Comparison of ENCODE assay signal across 1 cellular context in the genomic region with DNA sequence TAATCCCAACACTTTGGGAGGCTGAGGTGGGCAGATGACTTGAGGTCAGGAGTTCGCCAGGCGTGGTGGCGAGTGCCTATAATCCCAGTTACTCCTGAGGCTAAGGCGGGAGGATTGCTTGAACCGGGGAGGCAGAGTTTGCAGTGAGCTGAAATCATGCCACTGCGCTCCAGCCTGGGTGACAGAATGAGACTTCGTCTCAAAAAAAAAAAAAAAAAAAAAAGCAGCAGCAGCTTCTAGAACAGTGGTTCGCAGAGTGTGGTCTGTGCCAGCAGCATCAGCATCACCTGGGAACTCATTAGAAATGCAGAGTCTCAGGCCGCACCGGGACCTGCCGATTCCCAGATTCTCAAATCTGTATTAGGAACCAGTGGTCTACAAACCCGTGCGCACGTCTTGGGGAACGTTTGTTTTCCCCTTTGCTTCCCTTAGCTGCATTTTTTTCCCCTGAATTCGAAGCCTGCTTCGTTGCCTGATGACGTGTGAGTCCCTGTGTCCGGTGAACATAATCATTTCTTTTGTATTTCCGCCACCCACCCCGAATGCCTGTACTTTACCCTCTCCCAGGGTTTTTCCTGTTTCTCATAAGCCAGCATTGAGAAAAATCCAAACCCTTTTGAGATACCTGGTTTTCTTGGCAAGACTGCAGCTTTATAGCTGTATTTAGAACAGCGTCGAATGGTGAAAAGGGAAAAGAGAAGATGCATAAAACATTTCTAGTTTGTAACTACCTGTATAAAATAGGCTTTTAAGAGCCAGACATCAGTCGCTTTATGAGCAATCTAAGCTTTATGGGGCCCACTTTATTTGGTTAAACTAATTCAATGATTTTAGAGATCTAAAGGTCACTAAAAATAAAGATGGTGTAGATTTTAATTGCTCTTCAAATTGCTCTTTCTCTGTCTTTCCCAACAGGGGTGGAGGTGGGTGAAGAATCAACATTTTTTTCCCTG.
TF ChIP-seq lines count a peak whose summit lies in the region.

No MANE protein-coding gene starts in this region.

TF ChIP-seq in endothelial cell of umbilical vein, 7 proteins besides CTCF, POLR2A, EP300 and RAD21:
- TF ChIP-seq POLR2AphosphoS5 (IDR thresholded peaks at IDR 0.05; ENCODE audit: insufficient read depth, low read depth, low read length), result no peak
- no peak for TF ChIP-seq GATA2 (IDR thresholded peaks at IDR 0.05; ENCODE audit: insufficient read depth, insufficient read length, low read depth, low read length)
- TF ChIP-seq MYC (IDR thresholded peaks at IDR 0.05; ENCODE audit: low read depth, low read length), result no peak
- no peak for TF ChIP-seq EZH2 (IDR thresholded peaks at IDR 0.05; ENCODE audit: borderline replicate concordance, low read depth, low read length, severe bottlenecking)
TF ChIP-seq in endothelial cell of umbilical vein: peak in this region for 0.
